Comparison of ENCODE assay signal across 14 cellular contexts in the genomic region with DNA sequence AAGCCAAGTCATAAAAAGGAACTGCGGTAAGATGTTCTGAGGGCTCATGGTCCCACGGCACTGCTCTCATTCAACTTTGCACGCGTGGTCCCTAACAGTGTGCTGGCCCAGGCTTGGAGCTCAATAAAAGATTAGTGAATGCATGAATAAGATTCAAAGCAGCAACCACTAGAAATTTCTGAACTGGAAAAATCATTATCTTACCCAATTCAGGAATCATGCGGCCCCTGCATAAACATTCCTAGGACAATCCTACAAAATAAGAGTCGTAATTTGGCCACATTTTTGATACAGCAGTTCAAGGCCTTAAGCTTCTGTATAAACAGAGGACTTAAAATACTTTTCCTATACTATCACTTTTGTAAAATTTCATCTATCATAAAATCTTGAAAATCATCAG.
"Had no signal": no experiment of that assay in that cellular context is flagged by ENCODE, and none has a peak within 500 bp of the region (broad histone marks: within the 10 kb centered on the region; RNA-seq: fewer than 3 reads in every experiment).

No MANE protein-coding gene starts in this region.

- H3K36me3 ChIP-seq: pancreas, tibial artery, uterus had no signal

- H3K4me3 ChIP-seq: dorsolateral prefrontal cortex, pancreas, tibial artery, uterus had no signal

- ATAC-seq: activated naive CD4-positive, alpha-beta T cell treated with anti-CD3 and anti-CD28 coated beads, Interleukin-2, amount 50 U/mL, for 72 hours; activated T-cell treated with anti-CD3 and anti-CD28 coated beads, Interleukin-2, amount 50 U/mL, for 72 hours; left lobe of liver; naive thymus-derived CD4-positive, alpha-beta T cell; pancreas; stimulated activated memory B cell treated with anti-CD40 and anti-IgM and Interleukin-4, amounts not matched to agents 10 μg/mL and 1 μg/mL and 100 μg/mL, for 72 hours had no signal

- H3K27ac ChIP-seq: pancreas, tibial artery, uterus had no signal

- DNase-seq: activated CD4-positive, alpha-beta T cell treated with anti-CD3 and anti-CD28 coated beads, Interleukin-2, amount 10 ng/mL, durations not matched to agents 7 days and 5 days; activated CD8-positive, alpha-beta memory T cell treated with anti-CD3 and anti-CD28 coated beads, Interleukin-2, amount 50 U/mL, for 48 hours; activated gamma-delta T cell; activated T-cell treated with anti-CD3 and anti-CD28 coated beads, Interleukin-2, amount 50 U/mL, for 72 hours; dorsolateral prefrontal cortex; islet precursor cell; naive thymus-derived CD4-positive, alpha-beta T cell; pancreas; stimulated activated CD4-positive, alpha-beta T cell treated with anti-CD3 and anti-CD28 coated beads, Interleukin-2, amount 100 ng/mL, for 48 hours; tibial artery; uterus had no signal

- H3K9me3 ChIP-seq: pancreas, uterus had no signal

- H3K4me1 ChIP-seq: pancreas, tibial artery, uterus had no signal

- H3K27me3 ChIP-seq: dorsolateral prefrontal cortex, pancreas, tibial artery, uterus had no signal
